8 cellular contexts compared by ENCODE assay signal in genomic region chr11:113114452-113115027, GRCh38.
DNase-seq lines count a peak whose midpoint lies in the region; ATAC-seq and TF ChIP-seq lines count a peak whose summit lies in the region.

No MANE protein-coding gene starts in this region.

- H3K27ac ChIP-seq in MM.1S (ENCODE audit: low read length): no peak overlapping the region
- no peak overlapping the region for H3K27ac ChIP-seq in SK-N-MC

- no peak overlapping the region for H3K27ac Mint-ChIP-seq in activated CD8-positive, alpha-beta memory T cell treated with anti-CD3 and anti-CD28 coated beads, Interleukin-2, amount 10 ng/mL, durations not matched to agents 7 days and 5 days

- no peak overlapping the region for H3K4me3 Mint-ChIP-seq in activated CD8-positive, alpha-beta memory T cell treated with anti-CD3 and anti-CD28 coated beads, Interleukin-2, amount 10 ng/mL, durations not matched to agents 7 days and 5 days

- H3K27me3 Mint-ChIP-seq in activated CD8-positive, alpha-beta memory T cell treated with anti-CD3 and anti-CD28 coated beads, Interleukin-2, amount 10 ng/mL, durations not matched to agents 7 days and 5 days: peaks cover 29% of the 10 kb centered on the region

- H3K27me3 ChIP-seq in MM.1S (replicated peaks; ENCODE audit: insufficient read depth, low read length): no peaks in the 10 kb centered on the region

- H3K4me3 ChIP-seq in MM.1S (ENCODE audit: low read length) (no peak overlapping the region), SK-N-MC (no peak overlapping the region), foreskin fibroblast (ENCODE audit: low read depth in 1 of 2, low read length in 2 of 2) (no peak overlapping the region)

- CTCF ChIA-PET in activated CD8-positive, alpha-beta memory T cell treated with anti-CD3 and anti-CD28 coated beads, Interleukin-2, amount 10 ng/mL, durations not matched to agents 7 days and 5 days (lab: Charles Lee): interaction anchor here (0.6 to 3.2 kb wide), 7 partner anchors 11 to 968 kb away, joined by 3 to 12 read pairs (median 4); no protein-coding TSS in a partner anchor

- DNase-seq in ELR (ENCODE audit: low read depth) (peak; percentile 50), MM.1S (peak; percentile 69), SK-N-MC (ENCODE audit: low read depth, low spot score) (peak; percentile 28), foreskin fibroblast (peak; percentile 36 to 64), occipital lobe (lab: John Stamatoyannopoulos, UW) (peak; percentile 64)
- DNase-seq in activated CD8-positive, alpha-beta memory T cell treated with anti-CD3 and anti-CD28 coated beads, Interleukin-2, amount 10 ng/mL, durations not matched to agents 7 days and 5 days: no peak
- no peak for DNase-seq in effector CD8-positive, alpha-beta T cell (lab: John Stamatoyannopoulos, UW)

- no peaks in the 10 kb centered on the region for H3K79me2 ChIP-seq in MM.1S (ENCODE audit: low read length)

- H3K4me1 ChIP-seq in MM.1S (ENCODE audit: low read length): no peaks in the 10 kb centered on the region

- no peaks in the 10 kb centered on the region for H3K36me3 Mint-ChIP-seq in activated CD8-positive, alpha-beta memory T cell treated with anti-CD3 and anti-CD28 coated beads, Interleukin-2, amount 10 ng/mL, durations not matched to agents 7 days and 5 days

- TF ChIP-seq CTCF in MM.1S (IDR thresholded peaks at IDR 0.05; ENCODE audit: low read length): peak; percentile 92
- TF ChIP-seq CTCF in foreskin fibroblast (IDR thresholded peaks at IDR 0.05; ENCODE audit: low read depth, low read length): peak; percentile 90

- H2AFZ ChIP-seq in MM.1S (ENCODE audit: low read length): no peak overlapping the region

- no peaks in the 10 kb centered on the region for H3K4me1 Mint-ChIP-seq in activated CD8-positive, alpha-beta memory T cell treated with anti-CD3 and anti-CD28 coated beads, Interleukin-2, amount 10 ng/mL, durations not matched to agents 7 days and 5 days

- no peaks in the 10 kb centered on the region for H4K20me1 ChIP-seq in MM.1S (ENCODE audit: insufficient read depth, low read length)

- H3K36me3 ChIP-seq in MM.1S (replicated peaks; ENCODE audit: insufficient read depth, low read length) (no peaks in the 10 kb centered on the region), SK-N-MC (ENCODE audit: insufficient read depth, low read length) (no peaks in the 10 kb centered on the region)

- no peaks in the 10 kb centered on the region for H3F3A ChIP-seq in MM.1S (ENCODE audit: insufficient read depth, low read length)

- no peak for ATAC-seq in activated CD8-positive, alpha-beta memory T cell treated with anti-CD3 and anti-CD28 coated beads, Interleukin-2, amount 10 ng/mL, durations not matched to agents 7 days and 5 days
- ATAC-seq in HG03521 (IDR thresholded peaks at IDR 0.05; ENCODE audit: unreplicated experiment): no peak

- no peaks in the 10 kb centered on the region for H3K9me2 ChIP-seq in MM.1S (replicated peaks; ENCODE audit: insufficient read depth, low read length)

- H3K9me3 ChIP-seq in MM.1S (replicated peaks; ENCODE audit: insufficient read depth, low read length): no peaks in the 10 kb centered on the region
- no peaks in the 10 kb centered on the region for H3K9me3 ChIP-seq in SK-N-MC (ENCODE audit: low read depth, low read length)

- H3K9ac ChIP-seq in MM.1S (ENCODE audit: low read length) (no peak overlapping the region), SK-N-MC (ENCODE audit: insufficient read length) (no peak overlapping the region)

- no peaks in the 10 kb centered on the region for H3K9me3 Mint-ChIP-seq in activated CD8-positive, alpha-beta memory T cell treated with anti-CD3 and anti-CD28 coated beads, Interleukin-2, amount 10 ng/mL, durations not matched to agents 7 days and 5 days (ENCODE audit: low read depth)

- no peak overlapping the region for H3K4me2 ChIP-seq in MM.1S (ENCODE audit: low read depth, low read length)

Comparison
In these comparisons a context has a peak if more than half of its experiments do, and no peak if none do; other contexts are left out.
1. DNase-seq: peak in ELR (single experiment), MM.1S (single experiment), SK-N-MC (single experiment), foreskin fibroblast (2 of 2) and occipital lobe (single experiment); none in activated CD8-positive, alpha-beta memory T cell treated with anti-CD3 and anti-CD28 coated beads, Interleukin-2, amount 10 ng/mL, durations not matched to agents 7 days and 5 days (single experiment) and effector CD8-positive, alpha-beta T cell (single experiment).